ENCODE assay signal across 9 cellular contexts in the genomic region with DNA sequence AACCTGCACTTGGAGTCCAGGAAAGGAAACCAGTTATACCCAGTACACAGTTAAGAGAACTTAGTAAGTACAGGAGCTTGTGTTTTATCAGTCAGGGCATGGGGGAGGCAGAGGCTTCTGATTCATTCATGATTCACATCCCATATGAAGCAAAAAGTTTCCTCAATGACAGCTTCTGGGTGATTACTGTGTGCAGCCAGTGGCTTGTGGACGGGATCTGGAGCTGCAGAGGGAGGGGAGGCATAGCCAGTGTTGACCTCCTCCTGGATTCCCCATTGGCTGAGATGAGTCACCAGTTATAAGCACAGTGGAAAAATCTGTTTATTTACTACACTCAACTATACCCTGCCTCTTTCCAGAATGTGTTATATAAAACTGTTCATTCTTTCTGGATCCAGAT. TPM values are rescaled to one million over a fixed set of nuclear protein-coding genes. Genes with fewer than 3 reads are reported as not detected.
DNase-seq lines count a peak whose midpoint lies in the region; ATAC-seq and TF ChIP-seq lines count a peak whose summit lies in the region.
"Had no signal": no experiment of that assay in that cellular context is flagged by ENCODE, and none has a peak within 500 bp of the region (broad histone marks: within the 10 kb centered on the region; RNA-seq: fewer than 3 reads in every experiment).

No MANE protein-coding gene starts in this region.

- H3K4me1 Mint-ChIP-seq in activated T-helper 2 cell treated with anti-CD3 and anti-CD28 coated beads, Interferon-gamma antibody, Interleukin-2, Interleukin-4, amounts not matched to agents 10 μg/mL and 5 μg/mL and 100 μg/mL, durations not matched to agents 14 hours and 24 hours and 36 hours (ENCODE audit: low read depth), result peaks cover 20% of the 10 kb centered on the region

- H3K4me1 ChIP-seq in A673 (ENCODE audit: insufficient read depth, low read length, poor library complexity, severe bottlenecking) (no peaks in the 10 kb centered on the region), lower lobe of right lung (no peaks in the 10 kb centered on the region)

- ATAC-seq in lower lobe of right lung, result peak; percentile 61 to 79

- CTCF ChIA-PET in A673 (lab: Charles Lee), result no interaction called here

- intact Hi-C loops in A673 (cut with micrococcal nuclease; ENCODE audit: unreplicated experiment) (no loop called here), lower lobe of right lung (cut with DNase I) (no loop called here)
- intact Hi-C loops in activated T-helper 2 cell treated with anti-CD3 and anti-CD28 coated beads, Interferon-gamma antibody, Interleukin-2, Interleukin-4, amounts not matched to agents 10 μg/mL and 5 μg/mL and 100 μg/mL, durations not matched to agents 14 hours and 24 hours and 36 hours (cut with micrococcal nuclease), result loop anchor here (1.0 to 2.0 kb wide), 3 partner anchors 13 to 104 kb away; no protein-coding TSS in a partner anchor

- no peaks in the 10 kb centered on the region for H3K36me3 ChIP-seq in A673 (ENCODE audit: insufficient read depth, low read length, poor library complexity, severe bottlenecking)
- no peaks in the 10 kb centered on the region for H3K36me3 ChIP-seq in lower lobe of right lung

- H3K9me3 Mint-ChIP-seq in activated T-helper 2 cell treated with anti-CD3 and anti-CD28 coated beads, Interferon-gamma antibody, Interleukin-2, Interleukin-4, amounts not matched to agents 10 μg/mL and 5 μg/mL and 100 μg/mL, durations not matched to agents 14 hours and 24 hours and 36 hours, result no peaks in the 10 kb centered on the region

- H3K27me3 Mint-ChIP-seq in activated T-helper 2 cell treated with anti-CD3 and anti-CD28 coated beads, Interferon-gamma antibody, Interleukin-2, Interleukin-4, amounts not matched to agents 10 μg/mL and 5 μg/mL and 100 μg/mL, durations not matched to agents 14 hours and 24 hours and 36 hours (ENCODE audit: low read depth), result no peaks in the 10 kb centered on the region

- no peaks in the 10 kb centered on the region for H3K36me3 Mint-ChIP-seq in activated T-helper 2 cell treated with anti-CD3 and anti-CD28 coated beads, Interferon-gamma antibody, Interleukin-2, Interleukin-4, amounts not matched to agents 10 μg/mL and 5 μg/mL and 100 μg/mL, durations not matched to agents 14 hours and 24 hours and 36 hours (ENCODE audit: low read depth)

- H3K27me3 ChIP-seq in A673 (replicated peaks; ENCODE audit: insufficient read depth, low read depth, low read length, poor library complexity) (no peaks in the 10 kb centered on the region), lower lobe of right lung (ENCODE audit: low read depth) (no peaks in the 10 kb centered on the region)

- BruUV-seq in A673 (replicated peaks; lab: Mats Ljungman, UMichigan), result no TSS peak

- no peak overlapping the region for H3K4me3 Mint-ChIP-seq in activated T-helper 2 cell treated with anti-CD3 and anti-CD28 coated beads, Interferon-gamma antibody, Interleukin-2, Interleukin-4, amounts not matched to agents 10 μg/mL and 5 μg/mL and 100 μg/mL, durations not matched to agents 14 hours and 24 hours and 36 hours (ENCODE audit: low read depth)

- no peaks in the 10 kb centered on the region for H3K9me3 ChIP-seq in A673 (ENCODE audit: low read depth, low read length, poor library complexity, severe bottlenecking)
- H3K9me3 ChIP-seq in lower lobe of right lung, result no peaks in the 10 kb centered on the region

- TF ChIP-seq CTCF in A673 (conservative IDR thresholded peaks at IDR 0.05; ENCODE audit: low read depth, low read length) (no peak), lower lobe of right lung (IDR thresholded peaks at IDR 0.05) (no peak), GM13976 (IDR thresholded peaks at IDR 0.05; ENCODE audit: borderline replicate concordance, control extremely low read depth, extremely low read depth, insufficient read depth, missing control alignments) (no peak)

- peak; percentile 27 for DNase-seq in A673 (ENCODE audit: low spot score)
- DNase-seq in HK-2 (ENCODE audit: unreplicated experiment), result peak; percentile 71
- no peak for DNase-seq in activated T-helper 2 cell treated with anti-CD3 and anti-CD28 coated beads, Interferon-gamma antibody, Interleukin-2, Interleukin-4, amounts not matched to agents 10 μg/mL and 5 μg/mL and 100 μg/mL, durations not matched to agents 14 hours and 24 hours and 36 hours (ENCODE audit: low spot score)
- DNase-seq in lower lobe of right lung, result no peak
- no peak for DNase-seq in SHP77 treated with DMSO at 0.1 percent for 48 hours (lab: John Stamatoyannopoulos, UW)
- no peak for DNase-seq in GM13976 (ENCODE audit: low spot score)
- DNase-seq in OCI-M2 (lab: John Stamatoyannopoulos, UW; ENCODE audit: unreplicated experiment), result no peak
- DNase-seq in SKM-1 (lab: John Stamatoyannopoulos, UW; ENCODE audit: unreplicated experiment), result no peak
- DNase-seq: NCI-H1092 treated with DMSO at 0.1 percent for 48 hours had no signal

- no peak overlapping the region for H3K27ac ChIP-seq in A673 (ENCODE audit: low read depth, low read length, poor library complexity, severe bottlenecking)
- H3K27ac ChIP-seq in lower lobe of right lung, result no peak overlapping the region

- H3K4me3 ChIP-seq in A673 (ENCODE audit: low read depth, low read length, poor library complexity, severe bottlenecking) (no peak overlapping the region), lower lobe of right lung (no peak overlapping the region)

- peak overlapping the region; percentile 6 for H3K27ac Mint-ChIP-seq in activated T-helper 2 cell treated with anti-CD3 and anti-CD28 coated beads, Interferon-gamma antibody, Interleukin-2, Interleukin-4, amounts not matched to agents 10 μg/mL and 5 μg/mL and 100 μg/mL, durations not matched to agents 14 hours and 24 hours and 36 hours

- in situ Hi-C loops in GM13976 (cut with MboI; ENCODE audit: low sequenced_read_pairs, unreplicated experiment), result no loop called here

- POLR2A ChIA-PET in A673 (lab: Charles Lee; ENCODE audit: low non-redundant PET), result no interaction called here

RNA-seq across cellular contexts. Expression of gene IL31RA, which starts 17.7 kb away (rescaled TPM):
- total RNA-seq in A673 (2021) (0.11 and 0.24 TPM in 2 replicates), lower lobe of right lung (not detected)
- total RNA-seq in activated T-helper 2 cell treated with anti-CD3 and anti-CD28 coated beads, Interferon-gamma antibody, Interleukin-2, Interleukin-4, amounts not matched to agents 10 μg/mL and 5 μg/mL and 100 μg/mL, durations not matched to agents 14 hours and 24 hours and 36 hours, result not detected in 2 replicates

Comparison
In these comparisons a context has a peak if more than half of its experiments do, and no peak if none do; other contexts are left out.
1. DNase-seq: peak in A673 (single experiment) and HK-2 (single experiment); none in activated T-helper 2 cell treated with anti-CD3 and anti-CD28 coated beads, Interferon-gamma antibody, Interleukin-2, Interleukin-4, amounts not matched to agents 10 μg/mL and 5 μg/mL and 100 μg/mL, durations not matched to agents 14 hours and 24 hours and 36 hours (single experiment), lower lobe of right lung (single experiment), SHP77 treated with DMSO at 0.1 percent for 48 hours (single experiment), GM13976 (single experiment), OCI-M2 (single experiment) and SKM-1 (single experiment).